11 cellular contexts compared by ENCODE assay signal in the genomic region with DNA sequence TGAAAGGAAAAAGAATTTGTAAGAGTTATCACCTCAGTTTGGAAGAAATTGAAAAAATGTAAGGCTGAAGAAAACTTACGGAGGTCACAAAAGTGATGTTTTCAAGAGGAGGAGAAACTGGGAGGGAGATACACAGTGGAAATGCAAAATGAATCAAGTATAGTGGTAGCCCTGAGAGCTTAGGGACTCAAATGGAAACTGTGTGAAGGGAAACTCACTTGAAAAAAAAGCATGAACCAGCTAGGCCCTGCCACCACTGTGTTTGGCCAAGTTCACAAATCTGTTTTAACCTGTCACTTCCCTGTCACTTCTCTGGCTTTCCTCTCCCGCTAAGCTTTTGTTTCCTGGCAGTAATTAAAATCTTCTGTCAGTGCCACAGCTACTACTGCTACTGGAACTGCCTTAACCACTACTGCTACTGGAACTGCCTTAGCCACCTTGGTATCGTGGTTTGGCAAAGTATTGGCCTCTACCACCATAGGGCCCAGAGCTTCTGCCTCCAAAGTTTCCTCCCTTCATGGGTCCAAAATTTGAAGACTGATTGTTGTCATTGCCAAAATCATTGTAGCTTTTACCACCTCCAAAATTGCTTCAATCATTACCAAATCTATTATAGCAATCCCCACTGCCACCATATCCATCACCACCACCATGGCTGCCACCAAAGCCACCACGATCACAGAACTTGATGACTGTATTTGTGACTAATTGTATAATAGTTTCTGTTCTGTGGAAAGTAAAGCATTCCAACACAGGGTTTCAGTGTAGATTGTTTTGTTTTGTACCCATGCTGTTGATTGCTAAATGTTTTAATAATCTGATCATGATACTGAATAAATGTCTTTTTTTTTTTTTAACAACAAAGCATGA. TPM values are rescaled to one million over a fixed set of nuclear protein-coding genes. Genes with fewer than 3 reads are reported as not detected.
DNase-seq lines count a peak whose midpoint lies in the region; ATAC-seq and TF ChIP-seq lines count a peak whose summit lies in the region.
"Had no signal": no experiment of that assay in that cellular context is flagged by ENCODE, and none has a peak within 500 bp of the region (broad histone marks: within the 10 kb centered on the region; RNA-seq: fewer than 3 reads in every experiment).

No MANE protein-coding gene starts in this region.

- H3K36me3 ChIP-seq in hepatocyte (replicated peaks; ENCODE audit: insufficient read depth, low read depth): no peaks in the 10 kb centered on the region

- no peak overlapping the region for H3K4me3 Mint-ChIP-seq in memory B cell

- H3K79me2 ChIP-seq in hepatocyte: no peaks in the 10 kb centered on the region

- no peaks in the 10 kb centered on the region for H3K9me2 ChIP-seq in hepatocyte (replicated peaks; ENCODE audit: insufficient read depth)

- H3K4me1 Mint-ChIP-seq in memory B cell: peaks cover 15% of the 10 kb centered on the region

- H3K4me2 ChIP-seq in hepatocyte: no peak overlapping the region

- no peak for DNase-seq in memory B cell (ENCODE audit: low spot score in 2 of 2)
- no peak for DNase-seq in NCI-H748 treated with DMSO at 0.1 percent for 48 hours (lab: John Stamatoyannopoulos, UW)
- no peak for DNase-seq in hepatocyte (ENCODE audit: low spot score)
- no peak for DNase-seq in NCI-H1092 (lab: John Stamatoyannopoulos, UW)
- DNase-seq: left ventricle myocardium superior, NCI-H1436, transverse colon had no signal

- H3K9me3 Mint-ChIP-seq in memory B cell: no peaks in the 10 kb centered on the region

- H4K20me1 ChIP-seq in hepatocyte (ENCODE audit: insufficient read depth, poor library complexity, severe bottlenecking): no peaks in the 10 kb centered on the region

- H2AFZ ChIP-seq in hepatocyte: no peak overlapping the region

- no peak overlapping the region for H3K4me3 ChIP-seq in hepatocyte
- H3K4me3 ChIP-seq: transverse colon had no signal

- H3K4me1 ChIP-seq in hepatocyte (ENCODE audit: insufficient read depth): peaks cover 6% of the 10 kb centered on the region

- no peak overlapping the region for H3K27ac ChIP-seq in hepatocyte
- H3K27ac ChIP-seq: transverse colon had no signal

- peaks cover 12% of the 10 kb centered on the region for H3K36me3 Mint-ChIP-seq in memory B cell

- H3K27me3 Mint-ChIP-seq in memory B cell: no peaks in the 10 kb centered on the region

- 74% methylated on average over 4 of the region's 4 CpGs for WGBS in hepatocyte (ENCODE audit: low lambda C conversion rate, missing lambda C conversion rate)

- no peaks in the 10 kb centered on the region for H3K9me3 ChIP-seq in hepatocyte (ENCODE audit: low read depth)
- H3K9me3 ChIP-seq: transverse colon had no signal

- H3K27ac Mint-ChIP-seq in memory B cell: peak overlapping the region; percentile 85

- no peaks in the 10 kb centered on the region for H3K27me3 ChIP-seq in hepatocyte
- H3K27me3 ChIP-seq: transverse colon had no signal

- ATAC-seq in GM18907 (IDR thresholded peaks at IDR 0.05; ENCODE audit: unreplicated experiment): peak; percentile 64
- peak; percentile 61 for ATAC-seq in GM21526 (IDR thresholded peaks at IDR 0.05; ENCODE audit: low FRiP score, unreplicated experiment)
- peak; percentile 43 for ATAC-seq in HG03196 (IDR thresholded peaks at IDR 0.05; ENCODE audit: unreplicated experiment)
- peak; percentile 29 for ATAC-seq in memory B cell (ENCODE audit: low read depth)
- ATAC-seq: left ventricle myocardium superior, SK-N-SH treated with all-trans-retinoic acid at 6 μM for 48 hours had no signal

- no peak for TF ChIP-seq CTCF in hepatocyte (IDR thresholded peaks at IDR 0.05; ENCODE audit: poor library complexity)

RNA-seq across cellular contexts. Expression of a gene that starts 41.5 kb away (rescaled TPM):
- total RNA-seq in hepatocyte: 53.4 and 73.0 TPM in 2 replicates
- 33.8 and 38.7 TPM in 2 replicates for polyA plus RNA-seq in hepatocyte
